18 cellular contexts compared by ENCODE assay signal in the genomic region with DNA sequence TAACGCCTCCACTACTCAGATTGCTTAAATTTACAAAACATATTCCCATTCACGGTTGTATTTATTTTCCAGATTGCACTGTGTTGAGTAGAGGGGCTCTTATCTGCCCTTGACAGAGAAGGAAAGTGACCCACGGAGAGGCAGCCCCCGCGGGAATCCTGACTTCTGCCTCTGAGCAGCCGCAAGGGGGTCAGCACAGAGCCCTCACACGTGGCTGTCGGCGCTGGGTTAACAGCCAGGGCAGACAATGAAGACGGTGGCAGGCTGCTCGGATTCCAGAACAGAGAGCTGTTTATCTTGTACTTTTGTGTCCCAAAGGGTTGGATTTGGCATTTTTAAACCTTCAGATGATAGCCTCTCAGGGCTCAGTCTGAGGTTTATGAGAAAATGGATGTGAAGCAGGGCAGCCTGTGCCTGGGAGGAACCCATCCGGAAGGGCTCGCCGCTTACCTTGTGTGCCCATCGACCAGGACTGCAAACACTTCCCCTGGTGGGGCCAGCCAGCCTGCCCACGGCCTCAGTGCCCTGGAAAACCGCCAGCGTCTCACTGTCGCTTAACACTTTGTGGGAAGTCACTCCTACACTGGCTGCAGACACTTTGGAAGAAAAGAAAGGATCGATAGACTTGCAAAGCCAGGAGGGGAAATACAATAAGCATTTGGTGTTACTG.
DNase-seq lines count a peak whose midpoint lies in the region; ATAC-seq lines count a peak whose summit lies in the region.
"Had no signal": no experiment of that assay in that cellular context is flagged by ENCODE, and none has a peak within 500 bp of the region (broad histone marks: within the 10 kb centered on the region; RNA-seq: fewer than 3 reads in every experiment).

No MANE protein-coding gene starts in this region.

- H3K23ac ChIP-seq in trophoblast cell (ENCODE audit: low read length): no peak overlapping the region

- H4K12ac ChIP-seq in trophoblast cell (ENCODE audit: low read depth, low read length): peak overlapping the region; percentile 48

- no CpG with 5 or more reads among the region's 20 CpGs for WGBS in trophoblast cell (ENCODE audit: extremely low coverage, insufficient coverage, insufficient read length)

- no peak overlapping the region for H4K8ac ChIP-seq in trophoblast cell (ENCODE audit: low read depth, low read length)

- H3K4me3 Mint-ChIP-seq in activated naive CD4-positive, alpha-beta T cell treated with anti-CD3 and anti-CD28 coated beads for 36 hours: no peak overlapping the region

- H3K9me2 ChIP-seq in Karpas-422 (replicated peaks; ENCODE audit: insufficient read depth, low read length): no peaks in the 10 kb centered on the region

- no peak overlapping the region for H3K4me3 ChIP-seq in trophoblast cell (ENCODE audit: low read depth, low read length)
- no peak overlapping the region for H3K4me3 ChIP-seq in Karpas-422 (ENCODE audit: low read length)
- H3K4me3 ChIP-seq: ascending aorta, suprapubic skin had no signal

- no peaks in the 10 kb centered on the region for H3K27me3 ChIP-seq in trophoblast cell (ENCODE audit: insufficient read depth, low read length)
- 0 out of 2 replicates have a peak, but pooled peaks cover 2% of the 10 kb centered on the region for H3K27me3 ChIP-seq in Karpas-422 (ENCODE audit: low read length)
- H3K27me3 ChIP-seq: ascending aorta, foreskin keratinocyte had no signal

- no peak overlapping the region for H2BK5ac ChIP-seq in trophoblast cell (ENCODE audit: low read depth, low read length, poor library complexity)

- ATAC-seq in HG03432 (IDR thresholded peaks at IDR 0.05; ENCODE audit: unreplicated experiment): no peak
- ATAC-seq: foreskin keratinocyte had no signal

- H2BK120ac ChIP-seq in trophoblast cell (ENCODE audit: insufficient read depth, low read length, poor library complexity): no peak overlapping the region

- H3K4ac ChIP-seq in trophoblast cell (ENCODE audit: low read depth, low read length): no peak overlapping the region

- H4K91ac ChIP-seq in trophoblast cell (ENCODE audit: low read depth, low read length): no peak overlapping the region

- H3K27ac ChIP-seq in trophoblast cell (ENCODE audit: low read depth, low read length) (no peak overlapping the region), Karpas-422 (ENCODE audit: low read length) (no peak overlapping the region)
- H3K27ac ChIP-seq: ascending aorta, foreskin keratinocyte, suprapubic skin had no signal

- no peak overlapping the region for H2BK12ac ChIP-seq in trophoblast cell (ENCODE audit: low read length)

- H3K4me1 ChIP-seq in trophoblast cell (ENCODE audit: control insufficient read depth in 1 of 2, insufficient read depth in 2 of 2, low read length in 2 of 2) (no peaks in the 10 kb centered on the region), Karpas-422 (ENCODE audit: low read length) (peaks cover 4% of the 10 kb centered on the region; the same call in 1 of the 2 replicates)
- H3K4me1 ChIP-seq: ascending aorta, foreskin keratinocyte had no signal

- H3K9me3 ChIP-seq in trophoblast cell (ENCODE audit: insufficient read depth, low read depth, low read length): peaks cover 5% of the 10 kb centered on the region
- no peaks in the 10 kb centered on the region for H3K9me3 ChIP-seq in Karpas-422 (ENCODE audit: low read length)
- H3K9me3 ChIP-seq: ascending aorta, suprapubic skin had no signal

- no peak overlapping the region for H3K18ac ChIP-seq in trophoblast cell (ENCODE audit: low read length)

- CTCF ChIA-PET in activated naive CD4-positive, alpha-beta T cell treated with anti-CD3 and anti-CD28 coated beads for 36 hours (lab: Charles Lee): no interaction called here

- H3K4me1 Mint-ChIP-seq in activated naive CD4-positive, alpha-beta T cell treated with anti-CD3 and anti-CD28 coated beads for 36 hours (ENCODE audit: low read depth): peaks cover 11% of the 10 kb centered on the region

- no peaks in the 10 kb centered on the region for H3K27me3 Mint-ChIP-seq in activated naive CD4-positive, alpha-beta T cell treated with anti-CD3 and anti-CD28 coated beads for 36 hours (ENCODE audit: low read depth)

- H3K36me3 ChIP-seq in trophoblast cell (ENCODE audit: control insufficient read depth in 1 of 2, insufficient read depth in 2 of 2, low read length in 2 of 2): no peaks in the 10 kb centered on the region
- no peaks in the 10 kb centered on the region for H3K36me3 ChIP-seq in Karpas-422 (ENCODE audit: insufficient read depth, low read length)
- H3K36me3 ChIP-seq: ascending aorta, suprapubic skin had no signal

- peaks cover 21% of the 10 kb centered on the region for H3K9me3 Mint-ChIP-seq in activated naive CD4-positive, alpha-beta T cell treated with anti-CD3 and anti-CD28 coated beads for 36 hours

- no peak overlapping the region for H3K4me2 ChIP-seq in trophoblast cell (ENCODE audit: low read length)
- H3K4me2 ChIP-seq in Karpas-422 (ENCODE audit: low read depth, low read length, poor library complexity, severe bottlenecking): no peak overlapping the region

- H3K79me2 ChIP-seq in trophoblast cell (ENCODE audit: control insufficient read depth, insufficient read depth, low read length, poor library complexity) (no peaks in the 10 kb centered on the region), Karpas-422 (ENCODE audit: low read length) (no peaks in the 10 kb centered on the region)

- no peaks in the 10 kb centered on the region for H3K79me1 ChIP-seq in trophoblast cell (ENCODE audit: low read length)

- peak; percentile 51 for DNase-seq in Ammon's horn (ENCODE audit: low spot score)
- DNase-seq in NCI-H345 (lab: John Stamatoyannopoulos, UW): peak; percentile 34
- peak; percentile 51 for DNase-seq in globus pallidus (ENCODE audit: low spot score)
- DNase-seq in trophoblast cell: no peak
- DNase-seq in activated naive CD4-positive, alpha-beta T cell treated with anti-CD3 and anti-CD28 coated beads for 36 hours: no peak
- no peak for DNase-seq in foreskin melanocyte
- no peak for DNase-seq in Karpas-422
- DNase-seq: activated gamma-delta T cell; COR-L47; cortex of kidney; foreskin keratinocyte; Kasumi-1; NCI-H1105 treated with DMSO at 0.1 percent for 48 hours; NCI-H226; stimulated activated CD4-positive, alpha-beta T cell treated with anti-CD3 and anti-CD28 coated beads, Interleukin-4, amount 100 ng/mL, for 1 hour had no signal

- no peak overlapping the region for H3K27ac Mint-ChIP-seq in activated naive CD4-positive, alpha-beta T cell treated with anti-CD3 and anti-CD28 coated beads for 36 hours

- no peak overlapping the region for H3K14ac ChIP-seq in trophoblast cell (ENCODE audit: low read length)

- peaks cover 6% of the 10 kb centered on the region for H3K36me3 Mint-ChIP-seq in activated naive CD4-positive, alpha-beta T cell treated with anti-CD3 and anti-CD28 coated beads for 36 hours (ENCODE audit: low read depth)

- intact Hi-C loops in activated naive CD4-positive, alpha-beta T cell treated with anti-CD3 and anti-CD28 coated beads for 36 hours (cut with micrococcal nuclease): no loop called here

- H3K9ac ChIP-seq in trophoblast cell (ENCODE audit: low read length) (no peak overlapping the region), Karpas-422 (ENCODE audit: low read length) (no peak overlapping the region)

- H2AK5ac ChIP-seq in trophoblast cell (ENCODE audit: low read length): no peak overlapping the region

- H2AFZ ChIP-seq in trophoblast cell (ENCODE audit: insufficient read depth, low read length, poor library complexity): no peak overlapping the region
- H2AFZ ChIP-seq in Karpas-422 (ENCODE audit: low read length): no peak overlapping the region

- H4K20me1 ChIP-seq in Karpas-422 (ENCODE audit: insufficient read depth, low read depth, low read length): no peaks in the 10 kb centered on the region

Comparison
In these comparisons a context has a peak if more than half of its experiments do, and no peak if none do; other contexts are left out.
1. DNase-seq: peak in Ammon's horn (single experiment), NCI-H345 (single experiment) and globus pallidus (single experiment); none in trophoblast cell (0 of 2), activated naive CD4-positive, alpha-beta T cell treated with anti-CD3 and anti-CD28 coated beads for 36 hours (single experiment), foreskin melanocyte (single experiment) and Karpas-422 (single experiment).